ENCODE assay signal across 10 cellular contexts in the genomic region with DNA sequence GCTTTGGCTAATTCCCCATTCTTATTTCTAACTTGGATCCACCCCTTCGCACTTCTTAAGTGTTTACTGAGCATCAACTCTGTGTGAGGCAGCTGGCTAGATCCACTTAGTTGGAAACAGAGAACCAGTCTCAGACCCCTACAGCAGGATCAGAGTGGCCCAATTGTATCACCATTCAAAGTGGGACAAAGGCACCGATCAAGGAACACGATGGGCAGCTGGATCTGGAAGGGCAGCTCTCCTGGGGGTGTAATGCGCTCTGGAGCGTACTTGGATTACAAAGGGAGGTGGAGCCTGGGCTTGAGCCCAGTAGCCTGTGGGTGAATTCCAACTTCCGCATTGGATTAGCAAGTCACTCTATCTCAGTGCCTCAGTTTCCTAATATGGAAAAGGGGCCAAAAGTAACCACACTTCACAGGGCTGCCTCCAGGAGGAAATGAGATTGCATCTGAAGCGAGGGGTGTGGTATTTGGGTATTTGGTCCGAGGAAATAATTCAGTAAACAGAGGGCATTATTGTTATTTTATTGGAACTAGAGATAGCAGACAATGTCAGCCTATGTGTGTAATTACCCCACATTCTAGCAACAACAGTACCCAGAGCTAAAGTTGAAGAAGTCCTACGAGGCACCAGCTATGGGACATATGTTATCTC. TPM values are rescaled to one million over a fixed set of nuclear protein-coding genes. Genes with fewer than 3 reads are reported as not detected.
DNase-seq lines count a peak whose midpoint lies in the region; ATAC-seq, FAIRE-seq and TF ChIP-seq lines count a peak whose summit lies in the region.
"Had no signal": no experiment of that assay in that cellular context is flagged by ENCODE, and none has a peak within 500 bp of the region (broad histone marks: within the 10 kb centered on the region; RNA-seq: fewer than 3 reads in every experiment).

No MANE protein-coding gene starts in this region.

- TF ChIP-seq POLR2A in H1 (IDR thresholded peaks at IDR 0.05; ENCODE audit: control extremely low read depth in 1 of 2, low read depth in 2 of 2, low read length in 2 of 2) (no peak), upper lobe of left lung (IDR thresholded peaks at IDR 0.05) (no peak)

- H3K14ac ChIP-seq in H1 (ENCODE audit: insufficient read length): no peak overlapping the region

- H2BK15ac ChIP-seq in H1 (ENCODE audit: low read length): no peak overlapping the region

- no peak for FAIRE-seq in H1 (lab: Jason Lieb, UNC)

- H3K9me3 Mint-ChIP-seq in activated naive CD4-positive, alpha-beta T cell treated with anti-CD3 and anti-CD28 coated beads for 36 hours: no peaks in the 10 kb centered on the region

- H3K4me1 Mint-ChIP-seq in activated naive CD4-positive, alpha-beta T cell treated with anti-CD3 and anti-CD28 coated beads for 36 hours (ENCODE audit: low read depth): peaks cover 47% of the 10 kb centered on the region

- H3K4me3 ChIP-seq in H1 (ENCODE audit: extremely low read depth in 1 of 4, insufficient read depth in 2 of 4, low read depth in 3 of 4, low read length in 4 of 4): no peak overlapping the region
- no peak overlapping the region for H3K4me3 ChIP-seq in mucosa of stomach (ENCODE audit: low read length)
- peak overlapping the region in 2 of 4 donors; percentile 27 to 28 for H3K4me3 ChIP-seq in upper lobe of left lung
- no peak overlapping the region for H3K4me3 ChIP-seq in A673 (ENCODE audit: low read depth, low read length, poor library complexity, severe bottlenecking)

- H3K36me3 ChIP-seq in H1 (ENCODE audit: control insufficient read depth in 2 of 4, insufficient read depth in 4 of 4, low read length in 3 of 4) (no peaks in the 10 kb centered on the region), mucosa of stomach (ENCODE audit: control insufficient read depth, insufficient read depth, low read length) (no peaks in the 10 kb centered on the region), upper lobe of left lung (peaks cover 0 to 8% (median 0%) of the 10 kb centered on the region in 4 donors), A673 (ENCODE audit: insufficient read depth, low read length, poor library complexity, severe bottlenecking) (no peaks in the 10 kb centered on the region)

- ATAC-seq in upper lobe of left lung (ENCODE audit: low FRiP score in 2 of 2) (peak in 1 of 2 donors; percentile 23), HG02759 (IDR thresholded peaks at IDR 0.05; ENCODE audit: unreplicated experiment) (no peak)

- H3K27ac Mint-ChIP-seq in activated naive CD4-positive, alpha-beta T cell treated with anti-CD3 and anti-CD28 coated beads for 36 hours: peak overlapping the region; percentile 18

- H3K27me3 ChIP-seq in H1 (replicated peaks in 1 of 4; ENCODE audit: control insufficient read depth in 3 of 4, extremely low read depth in 1 of 4, insufficient read depth in 3 of 4, low read length in 3 of 4): no peaks in the 10 kb centered on the region
- no peaks in the 10 kb centered on the region for H3K27me3 ChIP-seq in mucosa of stomach (ENCODE audit: control insufficient read depth, insufficient read depth, low read length)
- H3K27me3 ChIP-seq in upper lobe of left lung: no peaks in the 10 kb centered on the region
- H3K27me3 ChIP-seq in A673 (replicated peaks; ENCODE audit: insufficient read depth, low read depth, low read length, poor library complexity): no peaks in the 10 kb centered on the region

- H3K4me1 ChIP-seq in H1 (replicated peaks in 1 of 4; ENCODE audit: control insufficient read depth in 3 of 4, insufficient read depth in 4 of 4, low read length in 3 of 4) (peaks cover 0 to 6% (median 4%) of the 10 kb centered on the region in 4 experiments; a peak in 5 of 7 replicates), mucosa of stomach (ENCODE audit: control insufficient read depth, insufficient read depth, low read length) (peaks cover 31% of the 10 kb centered on the region), upper lobe of left lung (peaks cover 54 to 67% (median 58%) of the 10 kb centered on the region in 4 donors), A673 (ENCODE audit: insufficient read depth, low read length, poor library complexity, severe bottlenecking) (no peaks in the 10 kb centered on the region)

- DNase-seq in activated naive CD4-positive, alpha-beta T cell treated with anti-CD3 and anti-CD28 coated beads for 36 hours: no peak
- no peak for DNase-seq in activated naive CD4-positive, alpha-beta T cell treated with Interleukin-2 at 50 U/mL for 16 hours
- DNase-seq in H1 (ENCODE audit: low read depth in 1 of 2, low spot score in 2 of 2) (no peak), upper lobe of left lung (no peak), iPS-NIHi7 (ENCODE audit: extremely low spot score) (no peak), A673 (ENCODE audit: low spot score) (no peak)
- DNase-seq: NCI-H226; stimulated activated CD4-positive, alpha-beta T cell treated with anti-CD3 and anti-CD28 coated beads, Interleukin-4, amount 100 ng/mL, for 1 hour had no signal

- H3K9me3 ChIP-seq in H1 (ENCODE audit: insufficient read depth in 2 of 2, low read depth in 1 of 2, low read length in 1 of 2) (no peaks in the 10 kb centered on the region), mucosa of stomach (ENCODE audit: control insufficient read depth, low read length) (no peaks in the 10 kb centered on the region), upper lobe of left lung (no peaks in the 10 kb centered on the region), A673 (ENCODE audit: low read depth, low read length, poor library complexity, severe bottlenecking) (no peaks in the 10 kb centered on the region)

- 87% methylated on average over 9 of the region's 9 CpGs; no CpG with 5 or more reads in 1 of the 2 experiments for WGBS in H1 (ENCODE audit: extremely low coverage in 1 of 2, insufficient coverage in 1 of 2, insufficient read length in 1 of 2, insufficient replicate concordance in 2 of 2, low coverage in 1 of 2, low lambda C conversion rate in 2 of 2, missing lambda C conversion rate in 1 of 2), 2 experiments
- WGBS in upper lobe of left lung, 2 donors: 56 to 73% methylated on average over 8 to 9 of the region's 9 CpGs

- no peak overlapping the region for H2BK20ac ChIP-seq in H1 (ENCODE audit: low read length)

- H3K27me3 Mint-ChIP-seq in activated naive CD4-positive, alpha-beta T cell treated with anti-CD3 and anti-CD28 coated beads for 36 hours (ENCODE audit: low read depth): no peaks in the 10 kb centered on the region

- intact Hi-C loops in activated naive CD4-positive, alpha-beta T cell treated with anti-CD3 and anti-CD28 coated beads for 36 hours (cut with micrococcal nuclease): no loop called here
- intact Hi-C loops in A673 (cut with micrococcal nuclease; ENCODE audit: unreplicated experiment): no loop called here

- H3K4me3 Mint-ChIP-seq in activated naive CD4-positive, alpha-beta T cell treated with anti-CD3 and anti-CD28 coated beads for 36 hours: no peak overlapping the region

- peaks cover 0 to 3% of the 10 kb centered on the region in 2 experiments for H4K20me1 ChIP-seq in H1 (replicated peaks in 1 of 2; ENCODE audit: control insufficient read depth in 1 of 2, insufficient read depth in 2 of 2, low read length in 2 of 2)

- no peak overlapping the region for H3K18ac ChIP-seq in H1 (ENCODE audit: extremely low read depth, low read length)

- H3K36me3 Mint-ChIP-seq in activated naive CD4-positive, alpha-beta T cell treated with anti-CD3 and anti-CD28 coated beads for 36 hours (ENCODE audit: low read depth): peaks cover 39% of the 10 kb centered on the region

- H3K9ac ChIP-seq in H1 (replicated peaks in 1 of 4; ENCODE audit: extremely low read depth in 1 of 4, low read depth in 3 of 4, low read length in 3 of 4) (no peak overlapping the region), mucosa of stomach (ENCODE audit: low read length) (peak overlapping the region; percentile 16)

- no peak overlapping the region for H2BK5ac ChIP-seq in H1 (ENCODE audit: low read depth, low read length)

- H4K91ac ChIP-seq in H1 (replicated peaks; ENCODE audit: insufficient read length, low read length): no peak overlapping the region

- H3K23me2 ChIP-seq in H1 (ENCODE audit: low read depth, low read length): no peaks in the 10 kb centered on the region

- POLR2A ChIA-PET in H1 (lab: Charles Lee; ENCODE audit: partially characterized antibody): interaction anchor here (1.4 to 1.7 kb wide), 3 partner anchors 9 to 56 kb away, joined by 3 to 5 read pairs (median 4); no protein-coding TSS in a partner anchor
- POLR2A ChIA-PET in A673 (lab: Charles Lee; ENCODE audit: low non-redundant PET): no interaction called here

- H3K27ac ChIP-seq in H1 (ENCODE audit: low read depth, low read length): 0 out of 2 replicates have a peak overlapping the region, but pooled peaks have one; percentile 3
- peak overlapping the region; percentile 85 to 91 (median 88) for H3K27ac ChIP-seq in upper lobe of left lung
- H3K27ac ChIP-seq in A673 (ENCODE audit: low read depth, low read length, poor library complexity, severe bottlenecking): no peak overlapping the region

- no TSS peak for BruUV-seq in A673 (replicated peaks; lab: Mats Ljungman, UMichigan)

- no peak overlapping the region for H3K56ac ChIP-seq in H1 (replicated peaks; ENCODE audit: insufficient read length, low read depth, low read length)

- H3K4me2 ChIP-seq in H1 (ENCODE audit: insufficient read depth in 1 of 2, low read depth in 2 of 2, low read length in 2 of 2): no peak overlapping the region; a peak in 1 of 4 replicates

- no peak overlapping the region for H4K8ac ChIP-seq in H1 (ENCODE audit: extremely low read depth, insufficient read depth, low read length)

- H2AK5ac ChIP-seq in H1 (ENCODE audit: low read depth, low read length): no peak overlapping the region

- no peak overlapping the region for H2AFZ ChIP-seq in H1 (ENCODE audit: low read length)

- H4K5ac ChIP-seq in H1 (ENCODE audit: insufficient read length, low read depth, low read length): no peak overlapping the region

- no peak overlapping the region for H3K4ac ChIP-seq in H1 (replicated peaks; ENCODE audit: insufficient read length, low read depth, low read length)

- CTCF ChIA-PET in activated naive CD4-positive, alpha-beta T cell treated with anti-CD3 and anti-CD28 coated beads for 36 hours (lab: Charles Lee): interaction anchor here (0.6 to 5.8 kb wide), 2 partner anchors 8 to 55 kb away, joined by 3 to 48 read pairs; no protein-coding TSS in a partner anchor
- CTCF ChIA-PET in H1 (lab: Charles Lee; ENCODE audit: partially characterized antibody): interaction anchor here (1.1 to 11.6 kb wide), 4 partner anchors 9 to 91 kb away, joined by 3 to 144 read pairs (median 18); no protein-coding TSS in a partner anchor
- CTCF ChIA-PET in A673 (lab: Charles Lee): no interaction called here

- no peak for TF ChIP-seq RAD21 in H1 (IDR thresholded peaks at IDR 0.05 in 1 of 2, conservative IDR thresholded peaks at IDR 0.05 in 1 of 2; ENCODE audit: low read depth in 2 of 2, low read length in 2 of 2)

- TF ChIP-seq CTCF in H1 (IDR thresholded peaks at IDR 0.05; ENCODE audit: control extremely low read depth in 1 of 3, insufficient read depth in 1 of 3, low read depth in 1 of 3, low read length in 3 of 3): no peak
- TF ChIP-seq CTCF in upper lobe of left lung (IDR thresholded peaks at IDR 0.05): peak in 1 of 6 experiments; percentile 13
- TF ChIP-seq CTCF in A673 (conservative IDR thresholded peaks at IDR 0.05; ENCODE audit: low read depth, low read length): no peak

- TF ChIP-seq EP300 in H1 (IDR thresholded peaks at IDR 0.05; ENCODE audit: borderline replicate concordance in 1 of 2, low read depth in 2 of 2, low read length in 2 of 2) (no peak), upper lobe of left lung (IDR thresholded peaks at IDR 0.05) (peak in 2 of 4 donors; percentile 42 to 59)

- H3K23ac ChIP-seq in H1 (ENCODE audit: insufficient read length): no peak overlapping the region

- no peaks in the 10 kb centered on the region for H3K79me1 ChIP-seq in H1 (ENCODE audit: low read depth, low read length)

- no peaks in the 10 kb centered on the region for H3K79me2 ChIP-seq in H1 (ENCODE audit: control insufficient read depth in 1 of 2, insufficient read depth in 2 of 2, low read length in 2 of 2)

- H2BK120ac ChIP-seq in H1 (replicated peaks; ENCODE audit: low read depth, low read length): no peak overlapping the region

- H2BK12ac ChIP-seq in H1 (ENCODE audit: low read depth, low read length): no peak overlapping the region

RNA-seq across cellular contexts. Expression of a gene that starts 11.9 kb away (rescaled TPM):
- total RNA-seq in activated naive CD4-positive, alpha-beta T cell treated with anti-CD3 and anti-CD28 coated beads for 36 hours: 100 to 1,000 TPM; 160 to 166 TPM
- total RNA-seq in H1 (2021; fragmentation: NEBNext Ultra II Directional; extraction: Animal tissue kit (Norgen Biotek cat#: 25700)): 36.8 and 37.1 TPM in 2 replicates
- polyA plus RNA-seq in H1 (2011; rRNA removed): 21.4 and 26.7 TPM in 2 replicates
- polyA plus RNA-seq in H1 (2011; cell fraction: cytosol; rRNA removed): 15.9 TPM
- polyA plus RNA-seq in H1 (2011; cell fraction: nucleus; rRNA removed): 24.2 TPM
- polyA plus RNA-seq in H1 (2012, experiment 1 of 2): 23.4 to 31.1 TPM (median 26.4 TPM) in 4 replicates
- polyA plus RNA-seq in H1 (2012, experiment 2 of 2): 17.3 TPM
- 44.8 TPM for polyA plus RNA-seq in H1 (2013, experiment 1 of 2)
- 44.6 TPM for polyA plus RNA-seq in H1 (2013, experiment 2 of 2)
- 23.9 and 27.9 TPM in 2 replicates for polyA minus RNA-seq in H1 (2011; rRNA and poly(A)+ RNA removed)
- 13.4 TPM for polyA minus RNA-seq in H1 (2011; cell fraction: cytosol; rRNA and poly(A)+ RNA removed)
- polyA minus RNA-seq in H1 (2011; cell fraction: nucleus; rRNA and poly(A)+ RNA removed): 12.3 TPM
- total RNA-seq in upper lobe of left lung: 100 to 1,000 TPM in 1 of 6 donors, 10 to 100 TPM in 5; 55.8 to 120 (median 74.8) TPM
- total RNA-seq in A673 (2021): 31.5 and 37.7 TPM in 2 replicates
